ENCODE assay signal across 26 cellular contexts in genomic region chr7:22093936-22094335, GRCh38.
"Had no signal": no experiment of that assay in that cellular context is flagged by ENCODE, and none has a peak within 500 bp of the region (broad histone marks: within the 10 kb centered on the region; RNA-seq: fewer than 3 reads in every experiment).

No MANE protein-coding gene starts in this region.

- H3K27ac ChIP-seq: esophagus muscularis mucosa, left ventricle myocardium inferior, parathyroid adenoma, psoas muscle, testis, transverse colon, uterus had no signal

- ATAC-seq: activated naive CD8-positive, alpha-beta T cell treated with anti-CD3 and anti-CD28 coated beads, Interleukin-2, amount 50 U/mL, for 24 hours; activated T-cell treated with anti-CD3 and anti-CD28 coated beads, Interleukin-2, amount 50 U/mL, for 4 hours; activated T-helper 17 cell treated with anti-CD3 and anti-CD28 coated beads, Interleukin-2, amount 50 U/mL, for 72 hours; stimulated activated naive CD8-positive, alpha-beta T cell treated with anti-CD3 and anti-CD28 coated beads, Interleukin-15, Interleukin-2, amounts not matched to agents 100 U/mL and 50 U/mL, for 24 hours had no signal

- H3K4me3 ChIP-seq: esophagus muscularis mucosa, left ventricle myocardium inferior, psoas muscle, testis, transverse colon, uterus had no signal

- H3K9ac ChIP-seq: parathyroid adenoma had no signal

- H3K4me1 ChIP-seq: transverse colon, uterus had no signal

- H3K9me3 ChIP-seq: esophagus muscularis mucosa, left ventricle myocardium inferior, psoas muscle, testis, transverse colon, uterus had no signal

- H3K36me3 ChIP-seq: esophagus muscularis mucosa, left ventricle myocardium inferior, transverse colon, uterus had no signal

- H3K27me3 ChIP-seq: esophagus muscularis mucosa, testis, transverse colon, uterus had no signal

- DNase-seq: activated CD4-positive, alpha-beta memory T cell treated with anti-CD3 and anti-CD28 coated beads, Interleukin-2, amount 10 ng/mL, durations not matched to agents 7 days and 5 days; activated CD4-positive, alpha-beta T cell treated with anti-CD3 and anti-CD28 coated beads for 1 hour; activated CD4-positive, alpha-beta T cell treated with anti-CD3 and anti-CD28 coated beads, Interleukin-2, amount 10 ng/mL, durations not matched to agents 7 days and 5 days; activated CD8-positive, alpha-beta memory T cell treated with anti-CD3 and anti-CD28 coated beads, Interleukin-2, amount 50 U/mL, for 48 hours; activated gamma-delta T cell treated with Interleukin-2 at 50 U/mL for 16 hours; activated naive CD4-positive, alpha-beta T cell treated with anti-CD3 and anti-CD28 coated beads, Interleukin-2, amount 50 U/mL, for 16 hours; activated naive CD8-positive, alpha-beta T cell treated with anti-CD3 and anti-CD28 coated beads, Interleukin-2, amount 50 U/mL, for 24 hours; activated T-cell treated with anti-CD3 and anti-CD28 coated beads, Interleukin-2, amount 50 U/mL, for 4 hours; dermis blood vessel endothelial cell; effector CD4-positive, alpha-beta T cell; foreskin melanocyte; left ventricle myocardium inferior; mammary epithelial cell; naive thymus-derived CD4-positive, alpha-beta T cell; occipital lobe; psoas muscle; stimulated activated CD4-positive, alpha-beta T cell treated with anti-CD3 and anti-CD28 coated beads, Interleukin-4, amount 100 ng/mL, for 1 hour; stimulated activated naive CD8-positive, alpha-beta T cell treated with anti-CD3 and anti-CD28 coated beads, Interleukin-15, Interleukin-2, amounts not matched to agents 100 U/mL and 50 U/mL, for 24 hours; SW 1271; T-helper 2 cell; testis; transverse colon; uterus had no signal
